Comparison of ENCODE assay signal across 1 cellular context in the genomic region with DNA sequence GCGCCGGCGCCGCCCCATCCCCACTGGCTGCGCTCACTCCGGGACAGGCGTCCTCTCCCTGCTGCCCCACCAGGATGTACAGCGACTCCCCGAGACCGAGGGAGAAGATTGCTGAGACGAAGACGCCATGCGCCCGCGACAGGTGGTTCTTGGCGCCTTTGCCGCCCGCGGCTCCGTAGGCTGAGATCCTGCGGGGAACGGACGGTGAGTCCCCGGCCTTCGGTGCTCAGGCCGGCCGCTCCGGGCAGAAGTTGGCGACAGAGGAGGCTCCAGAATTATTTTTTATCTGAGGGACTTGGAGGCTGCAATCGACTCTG.
TF ChIP-seq lines count a peak whose summit lies in the region.

No MANE protein-coding gene starts in this region.

TF ChIP-seq in HepG2, 621 proteins besides CTCF, POLR2A, EP300 and RAD21:
- TF ChIP-seq UBTF (CRISPR knock-in tag; IDR thresholded peaks at IDR 0.05): peak; percentile 25; the same call in 1 of the 2 replicates
- TF ChIP-seq, protein P1, sequence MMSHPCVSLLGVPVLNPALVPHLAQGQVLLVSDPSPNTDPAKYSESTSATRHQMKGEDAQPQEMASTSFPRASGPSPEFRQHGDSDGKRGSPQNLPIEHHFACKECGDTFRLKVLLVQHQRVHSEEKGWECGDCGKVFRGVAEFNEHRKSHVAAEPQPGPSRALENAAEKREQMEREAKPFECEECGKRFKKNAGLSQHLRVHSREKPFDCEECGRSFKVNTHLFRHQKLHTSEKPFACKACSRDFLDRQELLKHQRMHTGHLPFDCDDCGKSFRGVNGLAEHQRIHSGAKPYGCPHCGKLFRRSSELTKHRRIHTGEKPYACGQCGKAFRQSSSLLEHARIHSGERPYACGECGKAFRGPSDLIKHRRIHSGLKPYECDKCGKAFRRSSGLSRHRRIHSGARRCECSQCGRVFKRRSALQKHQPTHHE (CRISPR knock-in tag; IDR thresholded peaks at IDR 0.05; ENCODE audit: borderline replicate concordance): no peak
- TF ChIP-seq, protein P2, sequence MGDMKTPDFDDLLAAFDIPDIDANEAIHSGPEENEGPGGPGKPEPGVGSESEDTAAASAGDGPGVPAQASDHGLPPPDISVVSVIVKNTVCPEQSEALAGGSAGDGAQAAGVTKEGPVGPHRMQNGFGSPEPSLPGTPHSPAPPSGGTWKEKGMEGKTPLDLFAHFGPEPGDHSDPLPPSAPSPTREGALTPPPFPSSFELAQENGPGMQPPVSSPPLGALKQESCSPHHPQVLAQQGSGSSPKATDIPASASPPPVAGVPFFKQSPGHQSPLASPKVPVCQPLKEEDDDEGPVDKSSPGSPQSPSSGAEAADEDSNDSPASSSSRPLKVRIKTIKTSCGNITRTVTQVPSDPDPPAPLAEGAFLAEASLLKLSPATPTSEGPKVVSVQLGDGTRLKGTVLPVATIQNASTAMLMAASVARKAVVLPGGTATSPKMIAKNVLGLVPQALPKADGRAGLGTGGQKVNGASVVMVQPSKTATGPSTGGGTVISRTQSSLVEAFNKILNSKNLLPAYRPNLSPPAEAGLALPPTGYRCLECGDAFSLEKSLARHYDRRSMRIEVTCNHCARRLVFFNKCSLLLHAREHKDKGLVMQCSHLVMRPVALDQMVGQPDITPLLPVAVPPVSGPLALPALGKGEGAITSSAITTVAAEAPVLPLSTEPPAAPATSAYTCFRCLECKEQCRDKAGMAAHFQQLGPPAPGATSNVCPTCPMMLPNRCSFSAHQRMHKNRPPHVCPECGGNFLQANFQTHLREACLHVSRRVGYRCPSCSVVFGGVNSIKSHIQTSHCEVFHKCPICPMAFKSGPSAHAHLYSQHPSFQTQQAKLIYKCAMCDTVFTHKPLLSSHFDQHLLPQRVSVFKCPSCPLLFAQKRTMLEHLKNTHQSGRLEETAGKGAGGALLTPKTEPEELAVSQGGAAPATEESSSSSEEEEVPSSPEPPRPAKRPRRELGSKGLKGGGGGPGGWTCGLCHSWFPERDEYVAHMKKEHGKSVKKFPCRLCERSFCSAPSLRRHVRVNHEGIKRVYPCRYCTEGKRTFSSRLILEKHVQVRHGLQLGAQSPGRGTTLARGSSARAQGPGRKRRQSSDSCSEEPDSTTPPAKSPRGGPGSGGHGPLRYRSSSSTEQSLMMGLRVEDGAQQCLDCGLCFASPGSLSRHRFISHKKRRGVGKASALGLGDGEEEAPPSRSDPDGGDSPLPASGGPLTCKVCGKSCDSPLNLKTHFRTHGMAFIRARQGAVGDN (CRISPR knock-in tag; IDR thresholded peaks at IDR 0.05): peak; percentile 34
